In genomic region chr2:149894760-149895159, GRCh38 we compare ENCODE assay signal across 13 cellular contexts.
A peak's percentile ranks its signal among the peaks of the same experiment; 100 is the strongest.
DNase-seq lines count a peak whose midpoint lies in the region; ATAC-seq, FAIRE-seq and TF ChIP-seq lines count a peak whose summit lies in the region.
"Had no signal": no experiment of that assay in that cellular context is flagged by ENCODE, and none has a peak within 500 bp of the region (broad histone marks: within the 10 kb centered on the region; RNA-seq: fewer than 3 reads in every experiment).

No MANE protein-coding gene starts in this region.

- no peak for TF ChIP-seq POLR2A in NB4 (IDR thresholded peaks at IDR 0.05; ENCODE audit: extremely low read depth, insufficient read length)

- no peak overlapping the region for H3K4me3 Mint-ChIP-seq in nephron progenitor cell
- H3K4me3 Mint-ChIP-seq: naive thymus-derived CD8-positive, alpha-beta T cell; stimulated activated memory B cell treated with anti-CD40 and anti-IgM and Interleukin-4, amounts not matched to agents 10 μg/mL and 1 μg/mL and 100 μg/mL, for 72 hours had no signal

- peak overlapping the region; percentile 30 for H3K27ac Mint-ChIP-seq in nephron progenitor cell
- H3K27ac Mint-ChIP-seq: naive thymus-derived CD8-positive, alpha-beta T cell; stimulated activated memory B cell treated with anti-CD40 and anti-IgM and Interleukin-4, amounts not matched to agents 10 μg/mL and 1 μg/mL and 100 μg/mL, for 72 hours had no signal

- no peaks in the 10 kb centered on the region for H3K9me3 Mint-ChIP-seq in nephron progenitor cell

- TF ChIP-seq CTCF in NB4 (IDR thresholded peaks at IDR 0.05; ENCODE audit: low read depth, low read length) (no peak), bronchial epithelial cell (IDR thresholded peaks at IDR 0.05; ENCODE audit: insufficient read depth, low read length, severe bottlenecking) (no peak), nephron progenitor cell (IDR thresholded peaks at IDR 0.05) (no peak)

- peak; percentile 94 for DNase-seq in GF-D8 (lab: John Stamatoyannopoulos, UW)
- DNase-seq in NB4 (ENCODE audit: low read depth), result peak; percentile 91
- peak; percentile 44 for DNase-seq in bronchial epithelial cell (ENCODE audit: low read depth)
- DNase-seq in nephron progenitor cell, result no peak
- no peak for DNase-seq in SW480 (ENCODE audit: low spot score)
- no peak for DNase-seq in iPS-NIHi11 (ENCODE audit: low spot score)
- DNase-seq: activated CD4-positive, alpha-beta T cell treated with anti-CD3 and anti-CD28 coated beads, Interleukin-2, amount 50 U/mL, for 4 hours; C1 segment of cervical spinal cord; H7; naive thymus-derived CD8-positive, alpha-beta T cell had no signal

- no peaks in the 10 kb centered on the region for H3K36me3 Mint-ChIP-seq in nephron progenitor cell (ENCODE audit: low read depth)
- H3K36me3 Mint-ChIP-seq: stimulated activated memory B cell treated with anti-CD40 and anti-IgM and Interleukin-4, amounts not matched to agents 10 μg/mL and 1 μg/mL and 100 μg/mL, for 72 hours had no signal

- no peaks in the 10 kb centered on the region for H3K27me3 ChIP-seq in bronchial epithelial cell (ENCODE audit: control insufficient read depth, insufficient read depth, low read length)

- H3K36me3 ChIP-seq in bronchial epithelial cell (ENCODE audit: control insufficient read depth, insufficient read depth, low read length), result no peaks in the 10 kb centered on the region

- FAIRE-seq in bronchial epithelial cell (lab: Jason Lieb, UNC), result peak; percentile 85

- ATAC-seq in GM18517 (IDR thresholded peaks at IDR 0.05; ENCODE audit: unreplicated experiment) (no peak), GM18858 (IDR thresholded peaks at IDR 0.05; ENCODE audit: unreplicated experiment) (no peak)
- ATAC-seq: naive thymus-derived CD8-positive, alpha-beta T cell; stimulated activated memory B cell treated with anti-CD40 and anti-IgM and Interleukin-4, amounts not matched to agents 10 μg/mL and 1 μg/mL and 100 μg/mL, for 72 hours had no signal

- no peak overlapping the region for H3K4me3 ChIP-seq in NB4 (ENCODE audit: low read depth, low read length)
- no peak overlapping the region for H3K4me3 ChIP-seq in bronchial epithelial cell (ENCODE audit: low read depth, low read length)

- peaks cover 28% of the 10 kb centered on the region for H3K4me1 Mint-ChIP-seq in nephron progenitor cell
- H3K4me1 Mint-ChIP-seq: naive thymus-derived CD8-positive, alpha-beta T cell; stimulated activated memory B cell treated with anti-CD40 and anti-IgM and Interleukin-4, amounts not matched to agents 10 μg/mL and 1 μg/mL and 100 μg/mL, for 72 hours had no signal

- peaks cover 9% of the 10 kb centered on the region for H3K27me3 Mint-ChIP-seq in nephron progenitor cell (ENCODE audit: low read depth, poor library complexity)
- H3K27me3 Mint-ChIP-seq: stimulated activated memory B cell treated with anti-CD40 and anti-IgM and Interleukin-4, amounts not matched to agents 10 μg/mL and 1 μg/mL and 100 μg/mL, for 72 hours had no signal

Comparison
In these comparisons a context has a peak if more than half of its experiments do, and no peak if none do; other contexts are left out.
1. DNase-seq: peak in GF-D8 (single experiment), NB4 (single experiment) and bronchial epithelial cell (single experiment); none in nephron progenitor cell (single experiment), SW480 (single experiment) and iPS-NIHi11 (single experiment).